25 cellular contexts compared by ENCODE assay signal in the genomic region with DNA sequence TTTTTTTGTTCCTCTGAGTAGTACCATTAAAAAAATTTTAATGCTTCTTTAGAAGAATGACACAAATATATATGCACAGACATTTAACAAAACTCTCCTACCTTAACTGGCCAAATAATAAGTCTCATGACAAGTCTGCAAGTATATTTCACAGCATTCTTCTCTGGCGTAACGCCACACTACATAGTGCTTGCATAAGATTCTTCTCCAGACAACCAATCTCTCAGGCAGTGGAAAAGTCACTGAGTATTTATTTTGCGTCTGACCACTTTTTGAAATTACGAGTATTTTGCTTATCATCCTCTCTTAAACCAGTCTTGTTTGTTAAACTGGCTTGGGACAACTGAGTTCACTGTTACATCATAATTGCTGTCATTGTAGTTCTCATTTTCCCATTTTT.
"Had no signal": no experiment of that assay in that cellular context is flagged by ENCODE, and none has a peak within 500 bp of the region (broad histone marks: within the 10 kb centered on the region; RNA-seq: fewer than 3 reads in every experiment).

No MANE protein-coding gene starts in this region.

- H3K9me3 ChIP-seq: heart right ventricle, ovary, right atrium auricular region, right lobe of liver, tibial nerve, upper lobe of left lung, uterus had no signal

- H3K4me2 ChIP-seq: hepatocyte, smooth muscle cell had no signal

- H3K4me1 Mint-ChIP-seq: memory B cell; naive thymus-derived CD4-positive, alpha-beta T cell; stimulated activated memory B cell treated with anti-CD40 and anti-IgM and Interleukin-4, amounts not matched to agents 10 μg/mL and 1 μg/mL and 100 μg/mL, for 72 hours; stimulated activated naive CD8-positive, alpha-beta T cell treated with anti-CD3 and anti-CD28 coated beads, Interleukin-15, amount 100 ng/mL, for 72 hours had no signal

- H3K4me1 ChIP-seq: heart right ventricle, right atrium auricular region, right lobe of liver, tibial nerve, uterus had no signal

- H3K27ac Mint-ChIP-seq: memory B cell; naive thymus-derived CD4-positive, alpha-beta T cell; natural killer cell treated with Interleukin-12 subunit alpha and Interleukin-12 subunit beta and Interleukin-15 and Interleukin-18, amount 100 ng/mL, for 72 hours; progenitor cell of endocrine pancreas; stimulated activated memory B cell treated with anti-CD40 and anti-IgM and Interleukin-4, amounts not matched to agents 10 μg/mL and 1 μg/mL and 100 μg/mL, for 72 hours; stimulated activated naive CD8-positive, alpha-beta T cell treated with anti-CD3 and anti-CD28 coated beads, Interleukin-15, amount 100 ng/mL, for 72 hours had no signal

- H3K9me3 Mint-ChIP-seq: memory B cell; natural killer cell treated with Interleukin-12 subunit alpha and Interleukin-12 subunit beta and Interleukin-15 and Interleukin-18, amount 100 ng/mL, for 72 hours; stimulated activated memory B cell treated with anti-CD40 and anti-IgM and Interleukin-4, amounts not matched to agents 10 μg/mL and 1 μg/mL and 100 μg/mL, for 72 hours had no signal

- H3K27me3 Mint-ChIP-seq: natural killer cell treated with Interleukin-12 subunit alpha and Interleukin-12 subunit beta and Interleukin-15 and Interleukin-18, amount 100 ng/mL, for 72 hours; progenitor cell of endocrine pancreas; stimulated activated memory B cell treated with anti-CD40 and anti-IgM and Interleukin-4, amounts not matched to agents 10 μg/mL and 1 μg/mL and 100 μg/mL, for 72 hours; stimulated activated naive CD8-positive, alpha-beta T cell treated with anti-CD3 and anti-CD28 coated beads, Interleukin-15, amount 100 ng/mL, for 72 hours had no signal

- DNase-seq: heart right ventricle; islet precursor cell; midbrain; mucosa of descending colon; naive thymus-derived CD4-positive, alpha-beta T cell; ovary; right lobe of liver; stimulated activated CD4-positive, alpha-beta T cell treated with anti-CD3 and anti-CD28 coated beads, Interleukin-1b, Interleukin-23, amount 100 ng/mL, for 48 hours; stimulated activated CD4-positive, alpha-beta T cell treated with anti-CD3 and anti-CD28 coated beads, Interleukin-2, amount 100 ng/mL, for 48 hours; stimulated activated CD4-positive, alpha-beta T cell treated with anti-CD3 and anti-CD28 coated beads, Interleukin-4, amount 100 ng/mL, for 4 hours; stimulated activated CD8-positive, alpha-beta memory T cell treated with anti-CD3 and anti-CD28 coated beads, Interleukin-4, amount 100 ng/mL, for 48 hours; stimulated activated naive CD4-positive, alpha-beta T cell treated with Interleukin-2 at 50 U/mL for 16 hours; stimulated activated naive CD8-positive, alpha-beta T cell treated with anti-CD3 and anti-CD28 coated beads, Interleukin-15, amount 100 ng/mL, for 72 hours; substantia nigra; uterus had no signal

- H3K36me3 ChIP-seq: heart right ventricle, ovary, right atrium auricular region, right lobe of liver, tibial nerve, upper lobe of left lung, uterus had no signal

- H3K79me2 ChIP-seq: hepatocyte had no signal

- H3K4me3 Mint-ChIP-seq: memory B cell; naive thymus-derived CD4-positive, alpha-beta T cell; natural killer cell treated with Interleukin-12 subunit alpha and Interleukin-12 subunit beta and Interleukin-15 and Interleukin-18, amount 100 ng/mL, for 72 hours; stimulated activated memory B cell treated with anti-CD40 and anti-IgM and Interleukin-4, amounts not matched to agents 10 μg/mL and 1 μg/mL and 100 μg/mL, for 72 hours; stimulated activated naive CD8-positive, alpha-beta T cell treated with anti-CD3 and anti-CD28 coated beads, Interleukin-15, amount 100 ng/mL, for 72 hours had no signal

- ATAC-seq: heart right ventricle; left lobe of liver; mucosa of descending colon; naive thymus-derived CD4-positive, alpha-beta T cell; natural killer cell treated with Interleukin-12 subunit alpha and Interleukin-12 subunit beta and Interleukin-15 and Interleukin-18, amount 100 ng/mL, for 72 hours; right lobe of liver; stimulated activated memory B cell treated with anti-CD40 and anti-IgM and Interleukin-4, amounts not matched to agents 10 μg/mL and 1 μg/mL and 100 μg/mL, for 72 hours; stimulated activated naive CD8-positive, alpha-beta T cell treated with anti-CD3 and anti-CD28 coated beads, Interleukin-15, amount 100 ng/mL, for 72 hours had no signal

- H3K4me3 ChIP-seq: heart right ventricle, hepatocyte, mucosa of descending colon, ovary, right atrium auricular region, right lobe of liver, smooth muscle cell, tibial nerve, upper lobe of left lung, uterus had no signal

- H3K27ac ChIP-seq: heart right ventricle, hepatocyte, ovary, right atrium auricular region, right lobe of liver, tibial nerve, upper lobe of left lung, uterus had no signal

- H2AFZ ChIP-seq: hepatocyte had no signal

- H3K36me3 Mint-ChIP-seq: memory B cell; naive thymus-derived CD4-positive, alpha-beta T cell; natural killer cell treated with Interleukin-12 subunit alpha and Interleukin-12 subunit beta and Interleukin-15 and Interleukin-18, amount 100 ng/mL, for 72 hours; stimulated activated memory B cell treated with anti-CD40 and anti-IgM and Interleukin-4, amounts not matched to agents 10 μg/mL and 1 μg/mL and 100 μg/mL, for 72 hours had no signal

- H3K27me3 ChIP-seq: heart right ventricle, hepatocyte, ovary, right atrium auricular region, right lobe of liver, tibial nerve, upper lobe of left lung, uterus had no signal
